Comparison of ENCODE assay signal across 14 cellular contexts in genomic region chr10:3704565-3705360, GRCh38.
"Had no signal": no experiment of that assay in that cellular context is flagged by ENCODE, and none has a peak within 500 bp of the region (broad histone marks: within the 10 kb centered on the region; RNA-seq: fewer than 3 reads in every experiment).

No MANE protein-coding gene starts in this region.

- ATAC-seq: body of pancreas; effector memory CD8-positive, alpha-beta T cell; gastrocnemius medialis; left lobe of liver had no signal

- H3K4me3 ChIP-seq: body of pancreas, gastrocnemius medialis, ovary had no signal

- DNase-seq: activated CD4-positive, alpha-beta T cell treated with anti-CD3 and anti-CD28 coated beads, Interleukin-2, amount 10 ng/mL, durations not matched to agents 7 days and 5 days; activated CD8-positive, alpha-beta memory T cell treated with anti-CD3 and anti-CD28 coated beads, Interleukin-2, amount 50 U/mL, for 48 hours; activated naive CD8-positive, alpha-beta T cell treated with anti-CD3 and anti-CD28 coated beads for 36 hours; amygdala; body of pancreas; effector memory CD8-positive, alpha-beta T cell; gastrocnemius medialis; naive B cell; ovary; stimulated activated CD4-positive, alpha-beta T cell treated with anti-CD3 and anti-CD28 coated beads, Interleukin-12 subunit alpha, Interleukin-12 subunit beta, amount 100 ng/mL, for 4 hours; stimulated activated CD4-positive, alpha-beta T cell treated with anti-CD3 and anti-CD28 coated beads, Interleukin-2, amount 100 ng/mL, for 24 hours; T-helper 9 cell had no signal

- H3K27ac ChIP-seq: body of pancreas, epithelial cell of prostate, gastrocnemius medialis, ovary had no signal

- H3K27me3 ChIP-seq: body of pancreas, gastrocnemius medialis, ovary had no signal

- H3K9me3 ChIP-seq: body of pancreas, gastrocnemius medialis, ovary had no signal

- H3K36me3 ChIP-seq: gastrocnemius medialis, ovary had no signal

- H3K4me1 ChIP-seq: body of pancreas, gastrocnemius medialis had no signal
